9 cellular contexts compared by ENCODE assay signal in genomic region chr1:230176871-230177411, GRCh38.
DNase-seq lines count a peak whose midpoint lies in the region; ATAC-seq and TF ChIP-seq lines count a peak whose summit lies in the region.
"Had no signal": no experiment of that assay in that cellular context is flagged by ENCODE, and none has a peak within 500 bp of the region (broad histone marks: within the 10 kb centered on the region; RNA-seq: fewer than 3 reads in every experiment).

No MANE protein-coding gene starts in this region.

- H3K4me1 Mint-ChIP-seq in CD14-positive monocyte, result peaks cover 19% of the 10 kb centered on the region

- H3K9me3 Mint-ChIP-seq in CD14-positive monocyte, result no peaks in the 10 kb centered on the region

- H3K4me3 ChIP-seq in aorta (ENCODE audit: low read length in 2 of 2), result peak overlapping the region; percentile 21 to 43

- H3K4me1 ChIP-seq in aorta (ENCODE audit: control insufficient read depth in 1 of 2, insufficient read depth in 2 of 2, low read length in 2 of 2), result peaks cover 2 to 8% of the 10 kb centered on the region in 2 donors

- no peaks in the 10 kb centered on the region for H3K27me3 ChIP-seq in aorta (ENCODE audit: control insufficient read depth in 1 of 2, insufficient read depth in 2 of 2, low read length in 1 of 2)

- DNase-seq in stimulated activated CD4-positive, alpha-beta T cell treated with anti-CD3 and anti-CD28 coated beads, Interleukin-1b, Interleukin-23, amount 100 ng/mL, for 48 hours, result peak; percentile 6
- DNase-seq in stimulated activated CD4-positive, alpha-beta T cell treated with anti-CD3 and anti-CD28 coated beads, Interleukin-4, amount 100 ng/mL, for 1 hour, result no peak
- DNase-seq in cerebellum (ENCODE audit: low spot score) (peak; percentile 55), midbrain (lab: John Stamatoyannopoulos, UW) (peak; percentile 73), aorta (peak; percentile 82 to 86), CD14-positive monocyte (ENCODE audit: low spot score) (no peak), NCI-H2107 (lab: John Stamatoyannopoulos, UW) (no peak)

- H3K36me3 Mint-ChIP-seq in CD14-positive monocyte, result peaks cover 31 to 35% of the 10 kb centered on the region in 2 donors

- peaks cover 0 to 3% of the 10 kb centered on the region in 2 donors for H3K36me3 ChIP-seq in aorta (ENCODE audit: control insufficient read depth in 1 of 2, insufficient read depth in 2 of 2, low read length in 1 of 2)

- peak; percentile 85 for ATAC-seq in aorta (ENCODE audit: low FRiP score)
- ATAC-seq in HG02588 (IDR thresholded peaks at IDR 0.05; ENCODE audit: unreplicated experiment), result no peak

- H3K27ac ChIP-seq in aorta (ENCODE audit: low read depth in 1 of 2, low read length in 2 of 2), result peak overlapping the region in 1 of 2 donors; percentile 49
- H3K27ac ChIP-seq: KMS-11 had no signal

- 3 to 7% methylated on average over 17 of the region's 17 CpGs for WGBS in aorta, 2 donors

- no peaks in the 10 kb centered on the region for H3K27me3 Mint-ChIP-seq in CD14-positive monocyte (ENCODE audit: low read depth in 3 of 3)

- H3K4me3 Mint-ChIP-seq in CD14-positive monocyte, result no peak overlapping the region

- no peaks in the 10 kb centered on the region for H3K9me3 ChIP-seq in aorta (ENCODE audit: control insufficient read depth, low read length)

- no peak for TF ChIP-seq CTCF in CD14-positive monocyte (IDR thresholded peaks at IDR 0.05)

- intact Hi-C loops in aorta (cut with DNase I) (no loop called here), CD14-positive monocyte (cut with micrococcal nuclease) (no loop called here)

- no peak overlapping the region for H3K27ac Mint-ChIP-seq in CD14-positive monocyte

Comparison
In these comparisons a context has a peak if more than half of its experiments do, and no peak if none do; other contexts are left out.
1. DNase-seq: peak in stimulated activated CD4-positive, alpha-beta T cell treated with anti-CD3 and anti-CD28 coated beads, Interleukin-1b, Interleukin-23, amount 100 ng/mL, for 48 hours (single experiment), cerebellum (single experiment), midbrain (single experiment) and aorta (2 of 2); none in stimulated activated CD4-positive, alpha-beta T cell treated with anti-CD3 and anti-CD28 coated beads, Interleukin-4, amount 100 ng/mL, for 1 hour (single experiment), CD14-positive monocyte (single experiment) and NCI-H2107 (single experiment).